ENCODE assay signal across 1 cellular context in genomic region chr6:31827286-31828079, GRCh38.
TF ChIP-seq lines count a peak whose summit lies in the region.

HSPA1B (plus strand) TSS chr6:31827738; CDS start chr6:31827951, 213 bp downstream.

TF ChIP-seq in K562, 482 proteins besides CTCF, POLR2A, EP300 and RAD21 (continued from another document and continues in another):
- peak; percentile 95; the same call in 1 of the 2 replicates for TF ChIP-seq KAT7 (CRISPR knock-in tag; IDR thresholded peaks at IDR 0.05; ENCODE audit: borderline replicate concordance)
- TF ChIP-seq CREM (IDR thresholded peaks at IDR 0.05; ENCODE audit: low read depth), result peak; percentile 74
- no peak for TF ChIP-seq ZNF146 (CRISPR knock-in tag; IDR thresholded peaks at IDR 0.05; ENCODE audit: unreplicated experiment)
- no peak for TF ChIP-seq SMARCA4 (IDR thresholded peaks at IDR 0.05)
- TF ChIP-seq GATAD2B (IDR thresholded peaks at IDR 0.05; ENCODE audit: borderline replicate concordance), result no peak
- no peak for TF ChIP-seq ATF7 (IDR thresholded peaks at IDR 0.05)
- peak; percentile 78; the same call in 1 of the 2 replicates for TF ChIP-seq RNF2 (IDR thresholded peaks at IDR 0.05)
- no peak for TF ChIP-seq IRF2 (CRISPR knock-in tag; IDR thresholded peaks at IDR 0.05)
- peak; percentile 83 for TF ChIP-seq RUNX1 (IDR thresholded peaks at IDR 0.05; ENCODE audit: low read depth)
- TF ChIP-seq MXD1 (CRISPR knock-in tag; IDR thresholded peaks at IDR 0.05; ENCODE audit: borderline replicate concordance, poor library complexity, severe bottlenecking), result peak; percentile 17
- peak in 1 of 2 experiments; percentile 59; a peak in 2 of 4 replicates for TF ChIP-seq FOXA3 (CRISPR knock-in tag; conservative IDR thresholded peaks at IDR 0.05 in 1 of 2, IDR thresholded peaks at IDR 0.05 in 1 of 2)
- TF ChIP-seq E2F1 (CRISPR knock-in tag; IDR thresholded peaks at IDR 0.05), result peak; percentile 94
- peak; percentile 90 for TF ChIP-seq ZBTB26 (CRISPR knock-in tag; IDR thresholded peaks at IDR 0.05)
- 0 out of 2 replicates have a peak, but pooled peaks have one; percentile 56 for TF ChIP-seq NR1H2 (CRISPR knock-in tag; IDR thresholded peaks at IDR 0.05)
- TF ChIP-seq TSHZ1 (CRISPR knock-in tag; IDR thresholded peaks at IDR 0.05), result peak; percentile 55; the same call in 1 of the 2 replicates
- TF ChIP-seq ERF (CRISPR knock-in tag; IDR thresholded peaks at IDR 0.05), result peak; percentile 96
- TF ChIP-seq GTF2B (IDR thresholded peaks at IDR 0.05; ENCODE audit: extremely low read depth, insufficient read length), result peak; percentile 99
- TF ChIP-seq ARID3A (IDR thresholded peaks at IDR 0.05; ENCODE audit: borderline replicate concordance, low read depth, low read length), result 0 out of 2 replicates have a peak, but pooled peaks have one; percentile 55
- TF ChIP-seq RREB1 (CRISPR knock-in tag; IDR thresholded peaks at IDR 0.05), result peak; percentile 98
- TF ChIP-seq CBFA2T3 (IDR thresholded peaks at IDR 0.05), result no peak
- 0 out of 2 replicates have a peak, but pooled peaks have one; percentile 12 for TF ChIP-seq ARID2 (IDR thresholded peaks at IDR 0.05)
- no peak for TF ChIP-seq SRSF7 (optimal IDR thresholded peaks at IDR 0.05; ENCODE audit: low read depth, low read length)
- TF ChIP-seq DMBX1 (CRISPR knock-in tag; IDR thresholded peaks at IDR 0.05; ENCODE audit: borderline replicate concordance), result peak; percentile 83
- TF ChIP-seq ZFPM2 (CRISPR knock-in tag; IDR thresholded peaks at IDR 0.05), result peak; percentile 95; the same call in 1 of the 2 replicates
- peak; percentile 68 for TF ChIP-seq ZNF431 (CRISPR knock-in tag; IDR thresholded peaks at IDR 0.05)
- TF ChIP-seq TEAD4 (IDR thresholded peaks at IDR 0.05; ENCODE audit: low read length), result peak; percentile 69
- TF ChIP-seq TEAD4 (CRISPR knock-in tag; IDR thresholded peaks at IDR 0.05; ENCODE audit: borderline replicate concordance), result 0 out of 2 replicates have a peak, but pooled peaks have one; percentile 66
- peak; percentile 80; the same call in 1 of the 2 replicates for TF ChIP-seq E2F4 (CRISPR knock-in tag; IDR thresholded peaks at IDR 0.05; ENCODE audit: low read depth)
- TF ChIP-seq GABPB1 (CRISPR knock-in tag; IDR thresholded peaks at IDR 0.05), result peak; percentile 81
- TF ChIP-seq ZBTB43 (CRISPR knock-in tag; IDR thresholded peaks at IDR 0.05), result peak; percentile 60; the same call in 1 of the 2 replicates
- TF ChIP-seq POLR2AphosphoS5 (IDR thresholded peaks at IDR 0.05; ENCODE audit: control insufficient read depth, insufficient read depth, low read depth, low read length), result peak; percentile 100
- TF ChIP-seq FOXP1 (CRISPR knock-in tag; IDR thresholded peaks at IDR 0.05), result peak; percentile 97
- peak; percentile 99 for TF ChIP-seq TAF1 (IDR thresholded peaks at IDR 0.05; ENCODE audit: control insufficient read depth, extremely low read depth, insufficient read depth, low read length, severe bottlenecking)
- no peak for TF ChIP-seq U2AF2 (optimal IDR thresholded peaks at IDR 0.05; ENCODE audit: low read depth, low read length)
- no peak for TF ChIP-seq ESRRB (CRISPR knock-in tag; IDR thresholded peaks at IDR 0.05; ENCODE audit: borderline replicate concordance)
- no peak for TF ChIP-seq SRSF3 (IDR thresholded peaks at IDR 0.05; ENCODE audit: insufficient read depth, low read length)
- no peak for TF ChIP-seq VEZF1 (CRISPR knock-in tag; IDR thresholded peaks at IDR 0.05)
- TF ChIP-seq RCOR1 (IDR thresholded peaks at IDR 0.05; ENCODE audit: borderline replicate concordance in 1 of 2, low read depth in 2 of 2, low read length in 2 of 2), result peak in 1 of 2 experiments; percentile 65; a peak in 2 of 4 replicates
- 0 out of 2 replicates have a peak, but pooled peaks have one; percentile 26 for TF ChIP-seq ZNF696 (CRISPR knock-in tag; conservative IDR thresholded peaks at IDR 0.05)
- peak; percentile 31; the same call in 1 of the 2 replicates for TF ChIP-seq SMC3 (conservative IDR thresholded peaks at IDR 0.05; ENCODE audit: insufficient read depth, low read depth, low read length)
- TF ChIP-seq NFE2 (IDR thresholded peaks at IDR 0.05; ENCODE audit: low read depth), result no peak; the same call in 1 of the 2 replicates
